In the genomic region with DNA sequence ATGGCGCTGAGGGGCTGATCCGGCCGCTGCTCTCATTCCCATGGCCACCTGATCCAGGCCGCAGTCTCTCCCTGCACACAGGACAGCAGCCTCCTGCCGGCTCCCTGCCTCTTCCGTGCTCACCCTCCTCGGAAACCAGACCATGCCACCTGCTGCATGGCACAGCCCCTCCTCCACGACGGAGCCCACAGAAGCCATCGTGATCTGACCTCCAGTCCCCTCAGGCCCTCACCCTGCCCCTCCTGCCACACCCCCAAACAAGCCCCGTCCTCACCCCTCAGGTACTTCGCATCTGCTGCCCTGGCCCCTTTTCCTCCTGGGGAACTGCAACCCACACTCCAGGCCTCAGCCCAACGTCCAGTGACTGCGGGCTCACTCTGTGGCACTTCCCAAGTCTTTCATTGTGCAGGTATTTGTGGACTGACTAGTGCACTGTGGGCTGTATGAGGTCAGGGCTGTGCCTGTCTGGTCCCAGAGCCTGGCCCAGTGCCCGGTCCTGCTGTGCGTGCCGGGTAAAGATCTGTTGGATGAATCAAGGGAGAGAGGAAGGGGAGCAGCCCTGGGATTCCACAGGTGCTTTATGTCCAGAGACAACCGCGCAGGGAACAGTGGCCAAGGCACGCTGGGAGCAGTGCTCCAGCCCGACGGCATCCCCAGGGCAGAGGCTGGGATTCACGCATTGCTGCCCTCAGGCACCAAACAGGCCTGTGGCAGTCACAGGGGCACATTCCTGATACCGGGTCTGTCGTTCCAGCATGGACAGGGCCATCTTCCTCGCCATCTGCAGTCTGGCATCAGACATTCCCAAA, we compare ENCODE assay signal across 12 cellular contexts.
DNase-seq lines count a peak whose midpoint lies in the region; ATAC-seq and TF ChIP-seq lines count a peak whose summit lies in the region.
"Had no signal": no experiment of that assay in that cellular context is flagged by ENCODE, and none has a peak within 500 bp of the region (broad histone marks: within the 10 kb centered on the region; RNA-seq: fewer than 3 reads in every experiment).

No MANE protein-coding gene starts in this region.

- no peak for ATAC-seq in GM21723 (IDR thresholded peaks at IDR 0.05; ENCODE audit: unreplicated experiment)
- ATAC-seq in HG02938 (IDR thresholded peaks at IDR 0.05; ENCODE audit: unreplicated experiment), result no peak

- intact Hi-C loops in activated CD4-positive, alpha-beta memory T cell treated with anti-CD3 and anti-CD28 coated beads for 36 hours (cut with micrococcal nuclease), result no loop called here
- intact Hi-C loops in spleen (cut with DNase I; ENCODE audit: low total_unique reads), result no loop called here

- no peaks in the 10 kb centered on the region for H3K9me3 ChIP-seq in adipocyte (ENCODE audit: control insufficient read depth, low read length)
- no peaks in the 10 kb centered on the region for H3K9me3 ChIP-seq in right atrium auricular region
- no peaks in the 10 kb centered on the region for H3K9me3 ChIP-seq in spleen

- H3K27ac ChIP-seq in right atrium auricular region, result no peak overlapping the region
- H3K27ac ChIP-seq in spleen, result no peak overlapping the region
- H3K27ac ChIP-seq: KMS-11 had no signal

- TF ChIP-seq CTCF in right atrium auricular region (IDR thresholded peaks at IDR 0.05), result no peak
- no peak for TF ChIP-seq CTCF in spleen (IDR thresholded peaks at IDR 0.05 in 8 of 11, conservative IDR thresholded peaks at IDR 0.05 in 3 of 11)

- H3K36me3 Mint-ChIP-seq in activated CD4-positive, alpha-beta memory T cell treated with anti-CD3 and anti-CD28 coated beads for 36 hours, result no peaks in the 10 kb centered on the region
- H3K36me3 Mint-ChIP-seq in activated CD4-positive, alpha-beta memory T cell treated with anti-CD3 and anti-CD28 coated beads, Interleukin-2, amount 10 ng/mL, durations not matched to agents 7 days and 5 days (ENCODE audit: low read depth), result no peaks in the 10 kb centered on the region

- no peaks in the 10 kb centered on the region for H3K27me3 ChIP-seq in adipocyte (replicated peaks; ENCODE audit: control insufficient read depth, insufficient read depth, low read length)
- H3K27me3 ChIP-seq in right atrium auricular region, result no peaks in the 10 kb centered on the region
- no peaks in the 10 kb centered on the region for H3K27me3 ChIP-seq in spleen (replicated peaks in 1 of 7)

- H3K4me1 Mint-ChIP-seq in activated CD4-positive, alpha-beta memory T cell treated with anti-CD3 and anti-CD28 coated beads for 36 hours (ENCODE audit: low read depth), result no peaks in the 10 kb centered on the region
- no peaks in the 10 kb centered on the region for H3K4me1 Mint-ChIP-seq in activated CD4-positive, alpha-beta memory T cell treated with anti-CD3 and anti-CD28 coated beads, Interleukin-2, amount 10 ng/mL, durations not matched to agents 7 days and 5 days

- POLR2A ChIA-PET in activated CD4-positive, alpha-beta memory T cell treated with anti-CD3 and anti-CD28 coated beads for 36 hours (lab: Charles Lee), result no interaction called here
- POLR2A ChIA-PET in activated CD4-positive, alpha-beta memory T cell treated with anti-CD3 and anti-CD28 coated beads, Interleukin-2, amount 10 ng/mL, durations not matched to agents 7 days and 5 days (lab: Charles Lee), result no interaction called here

- no peaks in the 10 kb centered on the region for H3K9me3 Mint-ChIP-seq in activated CD4-positive, alpha-beta memory T cell treated with anti-CD3 and anti-CD28 coated beads for 36 hours
- no peaks in the 10 kb centered on the region for H3K9me3 Mint-ChIP-seq in activated CD4-positive, alpha-beta memory T cell treated with anti-CD3 and anti-CD28 coated beads, Interleukin-2, amount 10 ng/mL, durations not matched to agents 7 days and 5 days
- H3K9me3 Mint-ChIP-seq: activated T-helper 2 cell treated with anti-CD3 and anti-CD28 coated beads, Interferon-gamma antibody, Interleukin-2, Interleukin-4, amounts not matched to agents 10 μg/mL and 5 μg/mL and 100 μg/mL, durations not matched to agents 14 hours and 24 hours and 36 hours; dendritic cell treated with granulocyte-macrophage colony-stimulating factor and Interleukin-4, amounts not matched to agents 40 ng/mL and 50 ng/mL, for 4 days had no signal

- no peak overlapping the region for H3K4me3 ChIP-seq in adipocyte (ENCODE audit: low read length)
- no peak overlapping the region for H3K4me3 ChIP-seq in right atrium auricular region
- H3K4me3 ChIP-seq in spleen, result no peak overlapping the region

- TF ChIP-seq POLR2A in spleen (IDR thresholded peaks at IDR 0.05), result no peak

- H3K4me1 ChIP-seq in adipocyte (ENCODE audit: control insufficient read depth, insufficient read depth, low read length) (peaks cover 37% of the 10 kb centered on the region), right atrium auricular region (no peaks in the 10 kb centered on the region), spleen (peaks cover 0 to 35% (median 16%) of the 10 kb centered on the region in 6 donors)

- WGBS in spleen, 5 donors, result 76 to 87% (median 83%) methylated on average over 16 to 26 of the region's 26 CpGs

- no peak overlapping the region for H3K27ac Mint-ChIP-seq in activated CD4-positive, alpha-beta memory T cell treated with anti-CD3 and anti-CD28 coated beads for 36 hours
- H3K27ac Mint-ChIP-seq in activated CD4-positive, alpha-beta memory T cell treated with anti-CD3 and anti-CD28 coated beads, Interleukin-2, amount 10 ng/mL, durations not matched to agents 7 days and 5 days, result no peak overlapping the region
- H3K27ac Mint-ChIP-seq: activated T-helper 2 cell treated with anti-CD3 and anti-CD28 coated beads, Interferon-gamma antibody, Interleukin-2, Interleukin-4, amounts not matched to agents 10 μg/mL and 5 μg/mL and 100 μg/mL, durations not matched to agents 14 hours and 24 hours and 36 hours; dendritic cell treated with granulocyte-macrophage colony-stimulating factor and Interleukin-4, amounts not matched to agents 40 ng/mL and 50 ng/mL, for 4 days had no signal

- H3K36me3 ChIP-seq in adipocyte (ENCODE audit: control insufficient read depth, insufficient read depth, low read length, severe bottlenecking), result peaks cover 34% of the 10 kb centered on the region
- no peaks in the 10 kb centered on the region for H3K36me3 ChIP-seq in right atrium auricular region
- H3K36me3 ChIP-seq in spleen, result no peaks in the 10 kb centered on the region

- peak overlapping the region; percentile 68 for H3K9ac ChIP-seq in adipocyte (ENCODE audit: low read length)
- H3K9ac ChIP-seq: KMS-11 had no signal

- H3K4me3 Mint-ChIP-seq in activated CD4-positive, alpha-beta memory T cell treated with anti-CD3 and anti-CD28 coated beads for 36 hours, result no peak overlapping the region
- no peak overlapping the region for H3K4me3 Mint-ChIP-seq in activated CD4-positive, alpha-beta memory T cell treated with anti-CD3 and anti-CD28 coated beads, Interleukin-2, amount 10 ng/mL, durations not matched to agents 7 days and 5 days
- H3K4me3 Mint-ChIP-seq: dendritic cell treated with granulocyte-macrophage colony-stimulating factor and Interleukin-4, amounts not matched to agents 40 ng/mL and 50 ng/mL, for 4 days had no signal

- DNase-seq in activated CD4-positive, alpha-beta memory T cell treated with anti-CD3 and anti-CD28 coated beads for 36 hours, result peak; percentile 4
- no peak for DNase-seq in activated CD4-positive, alpha-beta memory T cell treated with anti-CD3 and anti-CD28 coated beads, Interleukin-2, amount 10 ng/mL, durations not matched to agents 7 days and 5 days
- no peak for DNase-seq in adipocyte (ENCODE audit: low read depth)
- DNase-seq in right atrium auricular region (ENCODE audit: low spot score), result peak; percentile 68
- peak; percentile 72 for DNase-seq in spleen
- DNase-seq in T-helper 9 cell, result no peak
- DNase-seq: DMS79 had no signal

- H3K27me3 Mint-ChIP-seq in activated CD4-positive, alpha-beta memory T cell treated with anti-CD3 and anti-CD28 coated beads for 36 hours, result no peaks in the 10 kb centered on the region
- H3K27me3 Mint-ChIP-seq in activated CD4-positive, alpha-beta memory T cell treated with anti-CD3 and anti-CD28 coated beads, Interleukin-2, amount 10 ng/mL, durations not matched to agents 7 days and 5 days, result peaks cover 4% of the 10 kb centered on the region
- H3K27me3 Mint-ChIP-seq: dendritic cell treated with granulocyte-macrophage colony-stimulating factor and Interleukin-4, amounts not matched to agents 40 ng/mL and 50 ng/mL, for 4 days had no signal

- CTCF ChIA-PET in activated CD4-positive, alpha-beta memory T cell treated with anti-CD3 and anti-CD28 coated beads for 36 hours (lab: Charles Lee), result no interaction called here
- CTCF ChIA-PET in activated CD4-positive, alpha-beta memory T cell treated with anti-CD3 and anti-CD28 coated beads, Interleukin-2, amount 10 ng/mL, durations not matched to agents 7 days and 5 days (lab: Charles Lee), result no interaction called here

Comparison
In these comparisons a context has a peak if more than half of its experiments do, and no peak if none do; other contexts are left out.
1. DNase-seq: peak in activated CD4-positive, alpha-beta memory T cell treated with anti-CD3 and anti-CD28 coated beads for 36 hours (single experiment), right atrium auricular region (single experiment) and spleen (single experiment); none in activated CD4-positive, alpha-beta memory T cell treated with anti-CD3 and anti-CD28 coated beads, Interleukin-2, amount 10 ng/mL, durations not matched to agents 7 days and 5 days (single experiment), adipocyte (single experiment) and T-helper 9 cell (single experiment).